8 cellular contexts compared by ENCODE assay signal in the genomic region with DNA sequence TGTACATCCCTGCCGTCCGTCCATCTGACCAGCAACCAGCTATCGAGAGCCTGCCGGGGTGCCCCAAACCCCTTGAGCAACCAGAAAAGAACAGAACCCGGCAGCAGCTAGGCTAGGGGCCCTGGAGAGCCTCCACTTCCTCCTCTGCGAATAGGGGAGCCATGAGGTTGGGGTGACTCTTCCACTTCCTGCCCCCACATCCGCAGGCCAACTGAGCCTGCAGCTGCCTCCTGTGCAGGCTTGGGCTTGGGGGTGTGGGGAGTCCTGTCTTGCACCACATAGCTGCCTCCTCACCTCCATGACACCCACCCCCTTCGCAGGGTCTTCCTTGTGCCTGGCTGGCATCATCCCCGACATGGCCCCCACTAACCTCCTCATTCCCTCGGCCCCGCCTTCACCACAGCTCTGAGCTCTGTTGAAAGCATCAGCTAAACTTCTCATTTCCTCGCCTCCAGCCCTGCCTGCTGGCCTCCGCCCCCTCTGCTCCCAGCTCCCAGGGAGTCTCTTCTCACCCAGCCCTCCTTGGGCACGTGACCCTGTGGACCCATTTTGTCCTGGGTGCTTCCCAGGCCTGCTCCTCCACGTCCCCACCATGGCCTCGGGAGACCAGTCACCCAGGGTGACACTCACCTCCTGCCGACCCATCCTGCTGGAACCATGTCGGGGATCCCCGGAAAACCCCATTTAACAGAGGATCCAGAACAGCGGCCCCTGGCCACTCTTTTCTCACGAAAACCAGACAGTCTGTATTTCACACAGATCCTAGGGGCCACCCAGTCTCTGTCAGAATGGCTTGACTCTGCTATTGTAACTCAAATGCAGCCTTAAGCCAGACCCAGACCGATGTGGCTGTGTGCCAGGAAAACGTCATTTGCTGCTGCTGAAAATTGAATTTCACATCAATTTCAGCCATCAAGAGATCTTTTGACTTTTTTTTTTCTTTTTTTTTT. TPM values are rescaled to one million over a fixed set of nuclear protein-coding genes. Genes with fewer than 3 reads are reported as not detected.
DNase-seq lines count a peak whose midpoint lies in the region; ATAC-seq and TF ChIP-seq lines count a peak whose summit lies in the region.

No MANE protein-coding gene starts in this region.

- TF ChIP-seq CTCF in lower leg skin (IDR thresholded peaks at IDR 0.05) (no peak), endothelial cell (IDR thresholded peaks at IDR 0.05; ENCODE audit: unreplicated experiment) (no peak)

- peak overlapping the region; percentile 83 for H3K4me3 Mint-ChIP-seq in T-helper 2 cell treated with Interferon-gamma antibody and Interleukin-4, amounts not matched to agents 5 μg/mL and 100 μg/mL, for 36 hours
- no peak overlapping the region for H3K4me3 Mint-ChIP-seq in endothelial cell (ENCODE audit: unreplicated experiment)

- no peak overlapping the region for H3K4me3 ChIP-seq in lower leg skin (ENCODE audit: low read depth, poor library complexity, severe bottlenecking)

- H3K27me3 Mint-ChIP-seq in T-helper 2 cell treated with Interferon-gamma antibody and Interleukin-4, amounts not matched to agents 5 μg/mL and 100 μg/mL, for 36 hours (ENCODE audit: low read depth), result no peaks in the 10 kb centered on the region
- peaks cover 4% of the 10 kb centered on the region for H3K27me3 Mint-ChIP-seq in endothelial cell (ENCODE audit: unreplicated experiment)

- peak; percentile 76 for DNase-seq in T-helper 2 cell treated with Interferon-gamma antibody and Interleukin-4, amounts not matched to agents 5 μg/mL and 100 μg/mL, for 36 hours (ENCODE audit: low spot score)
- DNase-seq in anterior cingulate cortex (lab: John Stamatoyannopoulos, UW) (peak in 39 of 58 donors; percentile 15 to 65 (median 39)), lower leg skin (ENCODE audit: low spot score in 2 of 2) (peak; percentile 62 to 93), endothelial cell (ENCODE audit: low spot score) (no peak), cerebellar nuclear complex (lab: John Stamatoyannopoulos, UW) (no peak)
- peak; percentile 53 for DNase-seq in stimulated activated CD8-positive, alpha-beta memory T cell treated with anti-CD3 and anti-CD28 coated beads, Interleukin-12 subunit alpha, Interleukin-12 subunit beta, amount 100 ng/mL, for 4 hours (ENCODE audit: low read depth)

- TF ChIP-seq POLR2A in GM19193 (IDR thresholded peaks at IDR 0.05; ENCODE audit: extremely low read depth, insufficient read depth, insufficient read length) (peak; percentile 60), lower leg skin (IDR thresholded peaks at IDR 0.05) (no peak)

- peaks cover 41% of the 10 kb centered on the region for H3K4me1 Mint-ChIP-seq in T-helper 2 cell treated with Interferon-gamma antibody and Interleukin-4, amounts not matched to agents 5 μg/mL and 100 μg/mL, for 36 hours (ENCODE audit: low read depth)
- peaks cover 3% of the 10 kb centered on the region for H3K4me1 Mint-ChIP-seq in endothelial cell (ENCODE audit: unreplicated experiment)

- intact Hi-C loops in lower leg skin (cut with DNase I; ENCODE audit: low total_unique reads), result no loop called here

- peak overlapping the region; percentile 98 for H3K27ac Mint-ChIP-seq in T-helper 2 cell treated with Interferon-gamma antibody and Interleukin-4, amounts not matched to agents 5 μg/mL and 100 μg/mL, for 36 hours
- H3K27ac Mint-ChIP-seq in endothelial cell (ENCODE audit: unreplicated experiment), result no peak overlapping the region

- H3K36me3 Mint-ChIP-seq in T-helper 2 cell treated with Interferon-gamma antibody and Interleukin-4, amounts not matched to agents 5 μg/mL and 100 μg/mL, for 36 hours (ENCODE audit: low read depth), result peaks cover 34% of the 10 kb centered on the region
- H3K36me3 Mint-ChIP-seq in endothelial cell (ENCODE audit: low read depth, unreplicated experiment), result peaks cover 3% of the 10 kb centered on the region

- 54 to 59% methylated on average over 23 of the region's 23 CpGs for WGBS in lower leg skin, 2 donors

- no peaks in the 10 kb centered on the region for H3K9me3 Mint-ChIP-seq in T-helper 2 cell treated with Interferon-gamma antibody and Interleukin-4, amounts not matched to agents 5 μg/mL and 100 μg/mL, for 36 hours
- H3K9me3 Mint-ChIP-seq in endothelial cell (ENCODE audit: unreplicated experiment), result no peaks in the 10 kb centered on the region

- ATAC-seq in HG03139 (IDR thresholded peaks at IDR 0.05; ENCODE audit: unreplicated experiment), result peak; percentile 60

RNA-seq across cellular contexts. Expression of a gene that starts 50.4 kb away (rescaled TPM):
- total RNA-seq in lower leg skin (10 to 100 TPM; 29.2 to 63.1 (median 43.5) TPM), endothelial cell (ENCODE audit: unreplicated experiment) (62.4 TPM)

RNA-seq across cellular contexts. Expression of a gene that starts 50.8 kb away (rescaled TPM):
- total RNA-seq in lower leg skin (1 to 10 TPM; 3.3 to 7.0 (median 5.7) TPM), endothelial cell (ENCODE audit: unreplicated experiment) (6.9 TPM)

Comparison
In these comparisons a context has a peak if more than half of its experiments do, and no peak if none do; other contexts are left out.
1. DNase-seq: peak in T-helper 2 cell treated with Interferon-gamma antibody and Interleukin-4, amounts not matched to agents 5 μg/mL and 100 μg/mL, for 36 hours (single experiment), anterior cingulate cortex (39 of 58), lower leg skin (2 of 2) and stimulated activated CD8-positive, alpha-beta memory T cell treated with anti-CD3 and anti-CD28 coated beads, Interleukin-12 subunit alpha, Interleukin-12 subunit beta, amount 100 ng/mL, for 4 hours (single experiment); none in endothelial cell (single experiment) and cerebellar nuclear complex (0 of 2).